8 cellular contexts compared by ENCODE assay signal in genomic region chr1:216221260-216221700, GRCh38.
A peak's percentile ranks its signal among the peaks of the same experiment; 100 is the strongest.
DNase-seq lines count a peak whose midpoint lies in the region; ATAC-seq, FAIRE-seq and TF ChIP-seq lines count a peak whose summit lies in the region.

No MANE protein-coding gene starts in this region.

- H3K9me3 ChIP-seq in mesodermal cell (ENCODE audit: control insufficient read depth, low read length) (no peaks in the 10 kb centered on the region), upper lobe of right lung (no peaks in the 10 kb centered on the region)

- ATAC-seq in HG02938 (IDR thresholded peaks at IDR 0.05; ENCODE audit: unreplicated experiment), result peak; percentile 100
- ATAC-seq in upper lobe of right lung, result peak; percentile 86

- 22 to 45% methylated on average over 3 to 4 of the region's 6 CpGs for WGBS in mesodermal cell (ENCODE audit: insufficient coverage in 2 of 2), 2 experiments

- no peaks in the 10 kb centered on the region for H3K27me3 ChIP-seq in upper lobe of right lung

- peak; percentile 86 for FAIRE-seq in GM18507 (lab: Jason Lieb, UNC)

- H3K36me3 ChIP-seq in mesodermal cell (ENCODE audit: control insufficient read depth, insufficient read depth, low read length), result no peaks in the 10 kb centered on the region
- no peaks in the 10 kb centered on the region for H3K36me3 ChIP-seq in upper lobe of right lung

- H3K4me3 ChIP-seq in AG10803 (ENCODE audit: low read length) (peak overlapping the region; percentile 60), mesodermal cell (ENCODE audit: extremely low read depth, insufficient read depth, low read length, poor library complexity, severe bottlenecking) (peak overlapping the region; percentile 12), upper lobe of right lung (peak overlapping the region; percentile 49)

- peak; percentile 81 for TF ChIP-seq CTCF in AG10803 (conservative IDR thresholded peaks at IDR 0.05; ENCODE audit: low read length)
- TF ChIP-seq CTCF in upper lobe of right lung (IDR thresholded peaks at IDR 0.05), result peak; percentile 68

- DNase-seq in AG10803 (ENCODE audit: low read depth) (peak; percentile 64), GM18507 (ENCODE audit: extremely low spot score, insufficient read length, low read depth) (no peak), NCI-H1417 treated with DMSO at 0.1 percent for 48 hours (lab: John Stamatoyannopoulos, UW) (peak; percentile 38), SKM-1 treated with dmso at 0.1 percent for 144 hours (lab: John Stamatoyannopoulos, UW; ENCODE audit: unreplicated experiment) (peak; percentile 90), epidermal melanocyte (ENCODE audit: insufficient read length, low spot score) (peak; percentile 74), upper lobe of right lung (no peak)

- peak overlapping the region; percentile 67 for H3K27ac ChIP-seq in mesodermal cell (ENCODE audit: low read depth, low read length, severe bottlenecking)
- H3K27ac ChIP-seq in upper lobe of right lung, result no peak overlapping the region

- intact Hi-C loops in upper lobe of right lung (cut with DNase I), result no loop called here

- H3K4me1 ChIP-seq in mesodermal cell (ENCODE audit: control insufficient read depth, insufficient read depth, low read length, poor library complexity, severe bottlenecking) (no peaks in the 10 kb centered on the region), upper lobe of right lung (no peaks in the 10 kb centered on the region)

Comparison
In these comparisons a context has a peak if more than half of its experiments do, and no peak if none do; other contexts are left out.
1. DNase-seq: peak in AG10803 (single experiment), NCI-H1417 treated with DMSO at 0.1 percent for 48 hours (single experiment), SKM-1 treated with dmso at 0.1 percent for 144 hours (single experiment) and epidermal melanocyte (single experiment); none in GM18507 (single experiment) and upper lobe of right lung (single experiment).
2. Peak in every context shown above with its lines, with median percentiles within 50 percentile points of each other: H3K4me3 ChIP-seq.